In genomic region chr22:28930357-28931007, GRCh38 we compare ENCODE assay signal across 14 cellular contexts. TPM values are rescaled to one million over a fixed set of nuclear protein-coding genes. Genes with fewer than 3 reads are reported as not detected.
DNase-seq lines count a peak whose midpoint lies in the region; ATAC-seq and TF ChIP-seq lines count a peak whose summit lies in the region.
"Had no signal": no experiment of that assay in that cellular context is flagged by ENCODE, and none has a peak within 500 bp of the region (broad histone marks: within the 10 kb centered on the region; RNA-seq: fewer than 3 reads in every experiment).

No MANE protein-coding gene starts in this region.

- H3K27me3 Mint-ChIP-seq in neural progenitor cell (ENCODE audit: insufficient read depth, low read depth), result peaks cover 2% of the 10 kb centered on the region

- peak overlapping the region; percentile 79 for H3K27ac Mint-ChIP-seq in neural progenitor cell
- H3K27ac Mint-ChIP-seq: activated CD8-positive, alpha-beta T cell treated with anti-CD3 and anti-CD28 coated beads for 36 hours had no signal

- H3K4me3 ChIP-seq in HEK293 (ENCODE audit: low read depth, low read length), result no peak overlapping the region
- no peak overlapping the region for H3K4me3 ChIP-seq in neural progenitor cell

- CTCF ChIA-PET in HEK293 (lab: Yijun Ruan, JAX), result interaction anchor here (0.5 to 1.4 kb wide), 3 partner anchors 13 to 323 kb away, joined by 3 read pairs; no protein-coding TSS in a partner anchor

- H3K9me3 ChIP-seq in HEK293 (ENCODE audit: control insufficient read depth, insufficient read depth, low read depth, low read length) (no peaks in the 10 kb centered on the region), neural progenitor cell (ENCODE audit: low read depth) (no peaks in the 10 kb centered on the region)

- DNase-seq in NCI-H226, result peak; percentile 45
- peak; percentile 9 to 35 for DNase-seq in erythroblast (lab: John Stamatoyannopoulos, UW)
- DNase-seq in neural progenitor cell (ENCODE audit: low spot score), result peak; percentile 30
- no peak for DNase-seq in stimulated activated naive CD8-positive, alpha-beta T cell treated with anti-CD3 and anti-CD28 coated beads, Interleukin-15, Interleukin-2, amounts not matched to agents 100 U/mL and 50 U/mL, for 24 hours
- DNase-seq in medulla oblongata (ENCODE audit: extremely low spot score), result no peak
- DNase-seq: activated CD8-positive, alpha-beta T cell treated with anti-CD3 and anti-CD28 coated beads for 36 hours; activated gamma-delta T cell; hippocampal formation; KG1; T-helper 2 cell had no signal

- peaks cover 23% of the 10 kb centered on the region for H3F3A ChIP-seq in neural progenitor cell (ENCODE audit: low read depth)

- peaks cover 91% of the 10 kb centered on the region for H3K79me2 ChIP-seq in neural progenitor cell (ENCODE audit: low read depth)

- no peak overlapping the region for H2AFZ ChIP-seq in neural progenitor cell (replicated peaks)

- peaks cover 18% of the 10 kb centered on the region; the same call in 1 of the 2 replicates for H3K4me1 ChIP-seq in HEK293 (ENCODE audit: control insufficient read depth, insufficient read depth, low read length)
- peaks cover 56% of the 10 kb centered on the region for H3K4me1 ChIP-seq in neural progenitor cell

- peaks cover 84% of the 10 kb centered on the region for H3K4me1 Mint-ChIP-seq in neural progenitor cell

- H3K9ac ChIP-seq in neural progenitor cell, result no peak overlapping the region

- H3K27me3 ChIP-seq in neural progenitor cell, result no peaks in the 10 kb centered on the region

- H3K36me3 ChIP-seq in HEK293 (ENCODE audit: control insufficient read depth in 2 of 2, insufficient read depth in 1 of 2, low read length in 2 of 2), result no peaks in the 10 kb centered on the region
- H3K36me3 ChIP-seq in neural progenitor cell, result no peaks in the 10 kb centered on the region

- no peaks in the 10 kb centered on the region for H3K9me3 Mint-ChIP-seq in neural progenitor cell
- H3K9me3 Mint-ChIP-seq: activated CD8-positive, alpha-beta T cell treated with anti-CD3 and anti-CD28 coated beads for 36 hours had no signal

- H4K20me1 ChIP-seq in neural progenitor cell (ENCODE audit: low read depth), result peaks cover 25% of the 10 kb centered on the region

- no peak for ATAC-seq in stimulated activated naive CD8-positive, alpha-beta T cell treated with anti-CD3 and anti-CD28 coated beads, Interleukin-15, Interleukin-2, amounts not matched to agents 100 U/mL and 50 U/mL, for 24 hours
- no peak for ATAC-seq in GM21515 (IDR thresholded peaks at IDR 0.05; ENCODE audit: unreplicated experiment)
- ATAC-seq: activated CD8-positive, alpha-beta T cell treated with anti-CD3 and anti-CD28 coated beads for 36 hours; Panc1; sciatic nerve had no signal

- no peak overlapping the region for H3K4me3 Mint-ChIP-seq in neural progenitor cell
- H3K4me3 Mint-ChIP-seq: activated CD8-positive, alpha-beta T cell treated with anti-CD3 and anti-CD28 coated beads for 36 hours had no signal

- no peak for TF ChIP-seq CTCF in HEK293 (tag by site-specific recombination; IDR thresholded peaks at IDR 0.05)
- no peak for TF ChIP-seq CTCF in neural progenitor cell (IDR thresholded peaks at IDR 0.05)

- peak overlapping the region; percentile 55 for H3K4me2 ChIP-seq in neural progenitor cell

- H3K36me3 Mint-ChIP-seq in neural progenitor cell, result peaks cover 26% of the 10 kb centered on the region

- TF ChIP-seq POLR2A in erythroblast (IDR thresholded peaks at IDR 0.05; ENCODE audit: low read length), result no peak

- H3K27ac ChIP-seq in HEK293 (ENCODE audit: extremely low read depth, low read depth, low read length), result no peak overlapping the region
- H3K27ac ChIP-seq in neural progenitor cell, result no peak overlapping the region

- POLR2A ChIA-PET in HEK293 (lab: Yijun Ruan, JAX), result no interaction called here

TF ChIP-seq in HEK293, 187 proteins besides CTCF, POLR2A, EP300 and RAD21 (continues in another document):
- TF ChIP-seq ZNF121 (tag by site-specific recombination; IDR thresholded peaks at IDR 0.05) (no peak), ZNF24 (tag by site-specific recombination; IDR thresholded peaks at IDR 0.05) (0 out of 2 replicates have a peak, but pooled peaks have one; percentile 15), GLIS1 (tag by site-specific recombination; IDR thresholded peaks at IDR 0.05) (peak; percentile 86), ZNF704 (tag by site-specific recombination; IDR thresholded peaks at IDR 0.05) (no peak), ZNF148 (tag by site-specific recombination; IDR thresholded peaks at IDR 0.05; ENCODE audit: borderline replicate concordance) (no peak), PRDM10 (tag by site-specific recombination; IDR thresholded peaks at IDR 0.05) (no peak), ZNF426 (tag by site-specific recombination; IDR thresholded peaks at IDR 0.05) (no peak), BCL6B (tag by site-specific recombination; IDR thresholded peaks at IDR 0.05) (no peak), ZSCAN4 (tag by site-specific recombination; IDR thresholded peaks at IDR 0.05) (no peak), KLF8 (tag by site-specific recombination; IDR thresholded peaks at IDR 0.05) (no peak), ZBTB17 (tag by site-specific recombination; IDR thresholded peaks at IDR 0.05) (0 out of 2 replicates have a peak, but pooled peaks have one; percentile 26)

RNA-seq across cellular contexts. Expression of gene ZNRF3, which starts 47.1 kb away (rescaled TPM):
- 4.1 and 12.0 TPM in 2 replicates for total RNA-seq in neural progenitor cell (ENCODE audit: low replicate concordance)

Comparison
In these comparisons a context has a peak if more than half of its experiments do, and no peak if none do; other contexts are left out.
1. DNase-seq: peak in NCI-H226 (single experiment), erythroblast (2 of 2) and neural progenitor cell (single experiment); none in stimulated activated naive CD8-positive, alpha-beta T cell treated with anti-CD3 and anti-CD28 coated beads, Interleukin-15, Interleukin-2, amounts not matched to agents 100 U/mL and 50 U/mL, for 24 hours (single experiment) and medulla oblongata (single experiment).